ENCODE assay signal across 10 cellular contexts in the genomic region with DNA sequence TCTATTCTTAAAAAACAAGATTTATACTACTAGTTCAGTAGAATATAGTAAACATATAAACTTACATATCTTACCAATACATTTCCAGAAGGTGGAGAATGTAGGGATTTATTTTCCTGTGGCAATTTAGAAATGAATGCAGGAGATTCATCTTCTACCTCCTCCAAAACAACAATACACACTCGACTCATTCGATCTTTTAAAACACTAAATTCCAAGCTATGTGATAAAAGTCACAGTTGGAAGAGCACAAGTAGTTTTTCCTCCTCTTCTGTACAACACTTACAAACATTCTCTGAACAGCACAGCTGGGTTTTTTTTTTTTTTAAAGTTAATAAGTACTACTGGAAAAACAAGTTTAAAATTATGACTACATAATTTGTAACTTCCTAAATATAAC. TPM values are rescaled to one million over a fixed set of nuclear protein-coding genes. Genes with fewer than 3 reads are reported as not detected.
DNase-seq lines count a peak whose midpoint lies in the region; ATAC-seq and TF ChIP-seq lines count a peak whose summit lies in the region.
"Had no signal": no experiment of that assay in that cellular context is flagged by ENCODE, and none has a peak within 500 bp of the region (broad histone marks: within the 10 kb centered on the region; RNA-seq: fewer than 3 reads in every experiment).

No MANE protein-coding gene starts in this region.

- peak overlapping the region; percentile 98 for H3K27ac Mint-ChIP-seq in T-helper 2 cell treated with Interferon-gamma antibody and Interleukin-4, amounts not matched to agents 5 μg/mL and 100 μg/mL, for 36 hours
- peak overlapping the region; percentile 48 for H3K27ac Mint-ChIP-seq in activated CD8-positive, alpha-beta T cell treated with anti-CD3 and anti-CD28 coated beads, Interleukin-2, amount 10 ng/mL, durations not matched to agents 7 days and 5 days

- POLR2A ChIA-PET in activated CD8-positive, alpha-beta T cell treated with anti-CD3 and anti-CD28 coated beads, Interleukin-2, amount 10 ng/mL, durations not matched to agents 7 days and 5 days (lab: Charles Lee), result interaction anchor here (1.2 to 2.4 kb wide), 3 partner anchors 11 to 195 kb away, joined by 3 to 19 read pairs (median 6); a partner anchor contains a TSS

- peak overlapping the region; percentile 98 for H3K4me3 Mint-ChIP-seq in T-helper 2 cell treated with Interferon-gamma antibody and Interleukin-4, amounts not matched to agents 5 μg/mL and 100 μg/mL, for 36 hours
- peak overlapping the region; percentile 75 for H3K4me3 Mint-ChIP-seq in activated CD8-positive, alpha-beta T cell treated with anti-CD3 and anti-CD28 coated beads, Interleukin-2, amount 10 ng/mL, durations not matched to agents 7 days and 5 days

- H3K27ac ChIP-seq in hepatocyte (peak overlapping the region; percentile 86), substantia nigra (ENCODE audit: low read depth, low read length, poor library complexity, severe bottlenecking) (peak overlapping the region; percentile 92)

- no peak overlapping the region for H2AFZ ChIP-seq in hepatocyte

- H3K27me3 ChIP-seq in hepatocyte, result no peaks in the 10 kb centered on the region

- ATAC-seq in activated CD8-positive, alpha-beta T cell treated with anti-CD3 and anti-CD28 coated beads, Interleukin-2, amount 10 ng/mL, durations not matched to agents 7 days and 5 days, result no peak

- CTCF ChIA-PET in activated CD8-positive, alpha-beta T cell treated with anti-CD3 and anti-CD28 coated beads, Interleukin-2, amount 10 ng/mL, durations not matched to agents 7 days and 5 days (lab: Charles Lee), result interaction anchor here (1.0 to 7.8 kb wide), 6 partner anchors 9 to 166 kb away, joined by 3 to 72 read pairs (median 5); no protein-coding TSS in a partner anchor

- H3K4me1 ChIP-seq in hepatocyte (ENCODE audit: insufficient read depth), result peaks cover 9% of the 10 kb centered on the region

- no peak for TF ChIP-seq CTCF in hepatocyte (IDR thresholded peaks at IDR 0.05; ENCODE audit: poor library complexity)

- no peaks in the 10 kb centered on the region for H3K9me3 ChIP-seq in hepatocyte (ENCODE audit: low read depth)

- no peak for DNase-seq in T-helper 2 cell treated with Interferon-gamma antibody and Interleukin-4, amounts not matched to agents 5 μg/mL and 100 μg/mL, for 36 hours (ENCODE audit: low spot score)
- DNase-seq in T-helper 2 cell (no peak), hepatocyte (ENCODE audit: low spot score) (no peak), substantia nigra (lab: John Stamatoyannopoulos, UW) (no peak), NCI-H748 (lab: John Stamatoyannopoulos, UW; ENCODE audit: unreplicated experiment) (no peak), amygdala (lab: John Stamatoyannopoulos, UW) (no peak)
- DNase-seq in activated CD8-positive, alpha-beta T cell treated with anti-CD3 and anti-CD28 coated beads, Interleukin-2, amount 10 ng/mL, durations not matched to agents 7 days and 5 days, result no peak
- DNase-seq in central memory CD4-positive, alpha-beta T cell, result no peak
- DNase-seq: activated naive CD4-positive, alpha-beta T cell treated with anti-CD3 and anti-CD28 coated beads, Interleukin-2, amount 50 U/mL, for 16 hours; COR-L47 had no signal

- H3K27me3 Mint-ChIP-seq in T-helper 2 cell treated with Interferon-gamma antibody and Interleukin-4, amounts not matched to agents 5 μg/mL and 100 μg/mL, for 36 hours (ENCODE audit: low read depth), result no peaks in the 10 kb centered on the region
- no peaks in the 10 kb centered on the region for H3K27me3 Mint-ChIP-seq in activated CD8-positive, alpha-beta T cell treated with anti-CD3 and anti-CD28 coated beads, Interleukin-2, amount 10 ng/mL, durations not matched to agents 7 days and 5 days (ENCODE audit: low read depth)

- WGBS in hepatocyte (ENCODE audit: low lambda C conversion rate, missing lambda C conversion rate), result 38% methylated on average over 2 of the region's 2 CpGs

- peak overlapping the region; percentile 19 for H3K4me3 ChIP-seq in hepatocyte

- H3K79me2 ChIP-seq in hepatocyte, result peaks cover 68% of the 10 kb centered on the region

- no peaks in the 10 kb centered on the region for H3K36me3 ChIP-seq in hepatocyte (replicated peaks; ENCODE audit: insufficient read depth, low read depth)

- H3K9me2 ChIP-seq in hepatocyte (replicated peaks; ENCODE audit: insufficient read depth), result no peaks in the 10 kb centered on the region

- peaks cover 9% of the 10 kb centered on the region for H3K9me3 Mint-ChIP-seq in T-helper 2 cell treated with Interferon-gamma antibody and Interleukin-4, amounts not matched to agents 5 μg/mL and 100 μg/mL, for 36 hours
- H3K9me3 Mint-ChIP-seq in activated CD8-positive, alpha-beta T cell treated with anti-CD3 and anti-CD28 coated beads, Interleukin-2, amount 10 ng/mL, durations not matched to agents 7 days and 5 days (ENCODE audit: insufficient read depth), result no peaks in the 10 kb centered on the region

- peaks cover 73% of the 10 kb centered on the region for H3K4me1 Mint-ChIP-seq in T-helper 2 cell treated with Interferon-gamma antibody and Interleukin-4, amounts not matched to agents 5 μg/mL and 100 μg/mL, for 36 hours (ENCODE audit: low read depth)
- H3K4me1 Mint-ChIP-seq in activated CD8-positive, alpha-beta T cell treated with anti-CD3 and anti-CD28 coated beads, Interleukin-2, amount 10 ng/mL, durations not matched to agents 7 days and 5 days (ENCODE audit: low read depth), result peaks cover 77% of the 10 kb centered on the region

- H4K20me1 ChIP-seq in hepatocyte (ENCODE audit: insufficient read depth, poor library complexity, severe bottlenecking), result no peaks in the 10 kb centered on the region

- peaks cover 35% of the 10 kb centered on the region for H3K36me3 Mint-ChIP-seq in T-helper 2 cell treated with Interferon-gamma antibody and Interleukin-4, amounts not matched to agents 5 μg/mL and 100 μg/mL, for 36 hours (ENCODE audit: low read depth)
- peaks cover 22% of the 10 kb centered on the region for H3K36me3 Mint-ChIP-seq in activated CD8-positive, alpha-beta T cell treated with anti-CD3 and anti-CD28 coated beads, Interleukin-2, amount 10 ng/mL, durations not matched to agents 7 days and 5 days (ENCODE audit: low read depth)

- H3K4me2 ChIP-seq in hepatocyte, result peak overlapping the region; percentile 74

RNA-seq across cellular contexts. Expression of a gene that starts 1.4 kb away (rescaled TPM):
- total RNA-seq in activated CD8-positive, alpha-beta T cell treated with anti-CD3 and anti-CD28 coated beads, Interleukin-2, amount 10 ng/mL, durations not matched to agents 7 days and 5 days, result 10 to 100 TPM; 30.7 to 37.7 TPM
- total RNA-seq in hepatocyte, result 34.5 and 40.6 TPM in 2 replicates
- polyA plus RNA-seq in hepatocyte, result 12.3 and 17.8 TPM in 2 replicates
